21 cellular contexts compared by ENCODE assay signal in genomic region chr17:27512511-27513346, GRCh38.
"Had no signal": no experiment of that assay in that cellular context is flagged by ENCODE, and none has a peak within 500 bp of the region (broad histone marks: within the 10 kb centered on the region; RNA-seq: fewer than 3 reads in every experiment).

No MANE protein-coding gene starts in this region.

- H3K4me1 ChIP-seq: right lobe of liver had no signal

- H3K36me3 ChIP-seq: right lobe of liver, thoracic aorta, WERI-Rb-1 had no signal

- H3K27ac ChIP-seq: epithelial cell of prostate, right lobe of liver, SK-N-MC, thoracic aorta, WERI-Rb-1 had no signal

- H3K36me3 Mint-ChIP-seq: naive B cell had no signal

- H3K27ac Mint-ChIP-seq: activated naive CD4-positive, alpha-beta T cell treated with anti-CD3 and anti-CD28 coated beads for 36 hours; activated T-helper 2 cell treated with anti-CD3 and anti-CD28 coated beads, Interferon-gamma antibody, Interleukin-2, Interleukin-4, amounts not matched to agents 10 μg/mL and 5 μg/mL and 100 μg/mL, durations not matched to agents 14 hours and 24 hours and 36 hours; endodermal cell; naive B cell; stimulated activated naive CD8-positive, alpha-beta T cell treated with anti-CD3 and anti-CD28 coated beads, Interleukin-15, amount 100 ng/mL, for 72 hours had no signal

- FAIRE-seq: keratinocyte, small intestine, urothelium cell line had no signal

- H3K27me3 ChIP-seq: right lobe of liver had no signal

- H3K9me3 Mint-ChIP-seq: activated naive CD4-positive, alpha-beta T cell treated with anti-CD3 and anti-CD28 coated beads for 36 hours; activated T-helper 2 cell treated with anti-CD3 and anti-CD28 coated beads, Interferon-gamma antibody, Interleukin-2, Interleukin-4, amounts not matched to agents 10 μg/mL and 5 μg/mL and 100 μg/mL, durations not matched to agents 14 hours and 24 hours and 36 hours; endodermal cell; naive B cell; stimulated activated naive CD8-positive, alpha-beta T cell treated with anti-CD3 and anti-CD28 coated beads, Interleukin-15, amount 100 ng/mL, for 72 hours had no signal

- H3K27me3 Mint-ChIP-seq: naive B cell; stimulated activated naive CD8-positive, alpha-beta T cell treated with anti-CD3 and anti-CD28 coated beads, Interleukin-15, amount 100 ng/mL, for 72 hours had no signal

- DNase-seq: activated CD4-positive, alpha-beta T cell treated with anti-CD3 and anti-CD28 coated beads, Interleukin-2, amount 50 U/mL, for 48 hours; activated naive CD4-positive, alpha-beta T cell treated with anti-CD3 and anti-CD28 coated beads for 36 hours; activated T-cell treated with anti-CD3 and anti-CD28 coated beads for 4 hours; aorta; endodermal cell; foreskin melanocyte; glutamatergic neuron; midbrain; naive B cell; right lobe of liver; small intestine; stimulated activated CD4-positive, alpha-beta T cell treated with anti-CD3 and anti-CD28 coated beads, Interleukin-4, amount 100 ng/mL, for 1 hour; stimulated activated naive CD8-positive, alpha-beta T cell treated with anti-CD3 and anti-CD28 coated beads, Interleukin-15, amount 100 ng/mL, for 72 hours; WERI-Rb-1 had no signal

- ATAC-seq: left lobe of liver; right lobe of liver; stimulated activated naive CD8-positive, alpha-beta T cell treated with anti-CD3 and anti-CD28 coated beads, Interleukin-15, amount 100 ng/mL, for 72 hours had no signal

- H3K9me3 ChIP-seq: right lobe of liver, thoracic aorta had no signal

- H3K4me3 Mint-ChIP-seq: activated naive CD4-positive, alpha-beta T cell treated with anti-CD3 and anti-CD28 coated beads for 36 hours; endodermal cell; naive B cell; stimulated activated naive CD8-positive, alpha-beta T cell treated with anti-CD3 and anti-CD28 coated beads, Interleukin-15, amount 100 ng/mL, for 72 hours had no signal

- H3K4me3 ChIP-seq: right lobe of liver, SK-N-MC, thoracic aorta had no signal
